In the genomic region with DNA sequence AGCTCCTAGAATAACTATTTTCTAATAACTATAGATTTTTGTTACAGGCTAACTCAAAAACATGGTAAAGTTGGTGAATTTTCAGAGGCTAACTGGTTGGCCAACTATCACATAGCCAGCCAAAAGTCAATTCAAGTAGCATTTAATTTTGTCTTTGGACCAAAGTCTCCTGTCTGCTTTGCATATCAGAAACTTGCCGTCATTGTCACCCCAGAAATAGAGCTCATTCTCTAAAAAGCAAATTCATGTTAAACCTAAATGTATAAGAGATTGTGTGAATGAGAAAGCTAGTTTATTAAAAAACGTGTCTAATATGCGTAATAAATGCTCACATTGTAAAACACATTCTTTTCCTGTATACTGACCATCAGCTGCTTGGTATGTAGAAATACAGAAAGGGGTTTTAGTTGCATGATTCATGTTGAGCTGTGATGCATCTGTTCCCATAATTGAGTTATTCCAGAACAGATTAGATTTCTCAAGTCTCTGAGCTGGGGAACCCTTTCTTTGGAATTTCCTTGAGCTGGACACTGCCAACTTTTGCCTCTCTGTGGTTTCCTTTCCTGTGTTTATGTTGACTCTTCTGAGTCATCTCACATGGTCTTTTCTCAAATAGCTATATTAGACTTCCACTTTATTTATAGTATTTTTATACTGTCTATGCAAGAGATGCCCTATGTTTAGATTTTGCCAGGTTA, we compare ENCODE assay signal across 9 cellular contexts. TPM values are rescaled to one million over a fixed set of nuclear protein-coding genes. Genes with fewer than 3 reads are reported as not detected.
DNase-seq lines count a peak whose midpoint lies in the region; ATAC-seq and TF ChIP-seq lines count a peak whose summit lies in the region.
"Had no signal": no experiment of that assay in that cellular context is flagged by ENCODE, and none has a peak within 500 bp of the region (broad histone marks: within the 10 kb centered on the region; RNA-seq: fewer than 3 reads in every experiment).

No MANE protein-coding gene starts in this region.

- H3K9ac ChIP-seq in rectal smooth muscle tissue (ENCODE audit: low read length), result no peak overlapping the region
- no peak overlapping the region for H3K9ac ChIP-seq in neural progenitor cell

- no peak overlapping the region for H3K4me3 Mint-ChIP-seq in neural progenitor cell

- H3K36me3 Mint-ChIP-seq in neural progenitor cell, result peaks cover 9% of the 10 kb centered on the region

- H3K4me2 ChIP-seq in neural progenitor cell, result no peak overlapping the region

- H3K4me1 Mint-ChIP-seq in neural progenitor cell, result no peaks in the 10 kb centered on the region

- peak; percentile 50 for ATAC-seq in GM18858 (IDR thresholded peaks at IDR 0.05; ENCODE audit: unreplicated experiment)
- no peak for ATAC-seq in HG02938 (IDR thresholded peaks at IDR 0.05; ENCODE audit: unreplicated experiment)

- H3F3A ChIP-seq in neural progenitor cell (ENCODE audit: low read depth), result no peaks in the 10 kb centered on the region

- no peaks in the 10 kb centered on the region for H3K9me3 ChIP-seq in neural progenitor cell (ENCODE audit: low read depth)

- peaks cover 10% of the 10 kb centered on the region for H4K20me1 ChIP-seq in neural progenitor cell (ENCODE audit: low read depth)

- no peaks in the 10 kb centered on the region for H3K27me3 ChIP-seq in rectal smooth muscle tissue (ENCODE audit: control insufficient read depth, insufficient read depth, low read length)
- H3K27me3 ChIP-seq in neural progenitor cell, result no peaks in the 10 kb centered on the region

- H3K27ac ChIP-seq in rectal smooth muscle tissue (ENCODE audit: low read depth, low read length), result peak overlapping the region; percentile 11
- no peak overlapping the region for H3K27ac ChIP-seq in neural progenitor cell

- H3K27me3 Mint-ChIP-seq in neural progenitor cell (ENCODE audit: insufficient read depth, low read depth), result no peaks in the 10 kb centered on the region

- no peak overlapping the region for H3K4me3 ChIP-seq in epithelial cell of esophagus (ENCODE audit: low read length)
- H3K4me3 ChIP-seq in rectal smooth muscle tissue (ENCODE audit: low read length), result no peak overlapping the region
- H3K4me3 ChIP-seq in neural progenitor cell, result no peak overlapping the region

- peaks cover 8% of the 10 kb centered on the region for H3K9me3 Mint-ChIP-seq in neural progenitor cell

- H3K79me2 ChIP-seq in neural progenitor cell (ENCODE audit: low read depth), result peaks cover 99% of the 10 kb centered on the region

- TF ChIP-seq CTCF in epithelial cell of esophagus (IDR thresholded peaks at IDR 0.05; ENCODE audit: insufficient read depth, low read depth, low read length, missing control alignments) (no peak), neural progenitor cell (IDR thresholded peaks at IDR 0.05) (no peak)

- H3K36me3 ChIP-seq in rectal smooth muscle tissue (ENCODE audit: control insufficient read depth, insufficient read depth, low read length) (no peaks in the 10 kb centered on the region), neural progenitor cell (no peaks in the 10 kb centered on the region)

- H2AFZ ChIP-seq in neural progenitor cell (replicated peaks), result no peak overlapping the region

- no peak overlapping the region for H3K27ac Mint-ChIP-seq in neural progenitor cell

- H3K4me1 ChIP-seq in rectal smooth muscle tissue (ENCODE audit: control insufficient read depth, insufficient read depth, low read length) (peaks cover 9% of the 10 kb centered on the region), neural progenitor cell (no peaks in the 10 kb centered on the region)

- DNase-seq in LoVo (ENCODE audit: low spot score) (peak; percentile 72), epithelial cell of esophagus (ENCODE audit: low read depth) (peak; percentile 95), GF-D8 (lab: John Stamatoyannopoulos, UW) (no peak), neural progenitor cell (ENCODE audit: low spot score) (no peak), NCI-H1048 (lab: John Stamatoyannopoulos, UW) (no peak)
- DNase-seq: activated CD4-positive, alpha-beta T cell treated with anti-CD3 and anti-CD28 coated beads for 1 hour had no signal

RNA-seq across cellular contexts. Expression of gene SRFBP1, which starts 7.3 kb away (rescaled TPM):
- total RNA-seq in neural progenitor cell (ENCODE audit: low replicate concordance), result 17.7 and 25.0 TPM in 2 replicates

Comparison
In these comparisons a context has a peak if more than half of its experiments do, and no peak if none do; other contexts are left out.
1. DNase-seq: peak in LoVo (single experiment) and epithelial cell of esophagus (single experiment); none in GF-D8 (single experiment), neural progenitor cell (single experiment) and NCI-H1048 (single experiment).